In the genomic region with DNA sequence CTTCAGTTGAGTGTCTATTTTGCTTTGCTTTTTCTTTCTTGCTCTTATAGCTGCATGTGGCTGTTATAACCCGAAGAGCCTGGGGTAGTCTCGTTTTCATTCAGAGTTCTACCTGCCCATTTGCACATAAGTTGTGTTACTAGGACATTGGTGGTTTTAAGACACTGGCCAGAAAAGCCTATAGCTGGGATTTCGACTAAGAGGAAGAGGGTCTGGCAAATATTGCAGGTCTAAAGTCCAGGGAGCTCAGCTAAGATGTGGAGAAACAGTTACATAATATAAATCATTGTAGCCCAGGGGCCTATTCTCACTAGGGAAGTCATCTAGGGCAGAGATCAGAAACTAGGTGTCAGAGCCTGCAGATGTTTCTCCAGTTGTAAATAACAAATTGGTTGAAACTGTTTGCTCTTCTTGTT, we compare ENCODE assay signal across 22 cellular contexts.
"Had no signal": no experiment of that assay in that cellular context is flagged by ENCODE, and none has a peak within 500 bp of the region (broad histone marks: within the 10 kb centered on the region; RNA-seq: fewer than 3 reads in every experiment).

No MANE protein-coding gene starts in this region.

- H3K4me3 ChIP-seq: coronary artery, esophagus squamous epithelium, gastrocnemius medialis, lung, vagina had no signal

- H3K4me1 ChIP-seq: esophagus squamous epithelium had no signal

- H3K9me3 Mint-ChIP-seq: activated T-helper 2 cell treated with anti-CD3 and anti-CD28 coated beads, Interferon-gamma antibody, Interleukin-2, Interleukin-4, amounts not matched to agents 10 μg/mL and 5 μg/mL and 100 μg/mL, durations not matched to agents 14 hours and 24 hours and 36 hours; type B pancreatic cell had no signal

- H3K27ac Mint-ChIP-seq: activated naive CD8-positive, alpha-beta T cell treated with anti-CD3 and anti-CD28 coated beads, Interleukin-2, amount 10 ng/mL, durations not matched to agents 7 days and 5 days; activated T-helper 2 cell treated with anti-CD3 and anti-CD28 coated beads, Interferon-gamma antibody, Interleukin-2, Interleukin-4, amounts not matched to agents 10 μg/mL and 5 μg/mL and 100 μg/mL, durations not matched to agents 14 hours and 24 hours and 36 hours; naive thymus-derived CD8-positive, alpha-beta T cell; progenitor cell of endocrine pancreas; stimulated activated naive B cell treated with anti-CD40 and anti-IgM and Interleukin-4, amounts not matched to agents 10 μg/mL and 1 μg/mL and 100 μg/mL, for 72 hours; type B pancreatic cell had no signal

- H3K36me3 ChIP-seq: esophagus squamous epithelium, gastrocnemius medialis, vagina, WERI-Rb-1 had no signal

- H3K9me3 ChIP-seq: esophagus squamous epithelium, gastrocnemius medialis, vagina had no signal

- H3K27me3 ChIP-seq: esophagus squamous epithelium, gastrocnemius medialis, vagina had no signal

- H3K27ac ChIP-seq: coronary artery, esophagus squamous epithelium, vagina, WERI-Rb-1 had no signal

- ATAC-seq: gastrocnemius medialis; naive thymus-derived CD8-positive, alpha-beta T cell; stimulated activated naive B cell treated with anti-CD40 and anti-IgM and Interleukin-4, amounts not matched to agents 10 μg/mL and 1 μg/mL and 100 μg/mL, for 72 hours had no signal

- H3K4me1 Mint-ChIP-seq: activated naive CD8-positive, alpha-beta T cell treated with anti-CD3 and anti-CD28 coated beads, Interleukin-2, amount 10 ng/mL, durations not matched to agents 7 days and 5 days had no signal

- H3K27me3 Mint-ChIP-seq: activated naive CD8-positive, alpha-beta T cell treated with anti-CD3 and anti-CD28 coated beads, Interleukin-2, amount 10 ng/mL, durations not matched to agents 7 days and 5 days; naive thymus-derived CD8-positive, alpha-beta T cell; progenitor cell of endocrine pancreas; stimulated activated naive B cell treated with anti-CD40 and anti-IgM and Interleukin-4, amounts not matched to agents 10 μg/mL and 1 μg/mL and 100 μg/mL, for 72 hours; type B pancreatic cell had no signal

- DNase-seq: activated CD4-positive, alpha-beta T cell treated with anti-CD3 and anti-CD28 coated beads, Interleukin-2, amount 50 U/mL, for 1 hour; activated CD4-positive, CD25-positive, alpha-beta regulatory T cell treated with anti-CD3 and anti-CD28 coated beads, Interleukin-2, amount 50 U/mL, for 72 hours; activated naive CD4-positive, alpha-beta T cell treated with Interleukin-2 at 50 U/mL for 16 hours; activated naive CD8-positive, alpha-beta T cell treated with anti-CD3 and anti-CD28 coated beads, Interleukin-2, amount 10 ng/mL, durations not matched to agents 7 days and 5 days; activated T-cell treated with anti-CD3 and anti-CD28 coated beads, Interleukin-2, amount 50 U/mL, for 1 hour; amniotic stem cell; cerebellar nuclear complex; esophagus squamous epithelium; gastrocnemius medialis; islet precursor cell; naive thymus-derived CD8-positive, alpha-beta T cell; retina; stimulated activated CD4-positive, alpha-beta T cell treated with anti-CD3 and anti-CD28 coated beads, Interleukin-2, amount 100 ng/mL, for 48 hours; stimulated activated CD8-positive, alpha-beta memory T cell treated with anti-CD3 and anti-CD28 coated beads, Interleukin-4, amount 100 ng/mL, for 48 hours; stimulated activated naive B cell treated with anti-CD40 and anti-IgM and Interleukin-4, amounts not matched to agents 10 μg/mL and 1 μg/mL and 100 μg/mL, for 72 hours; WERI-Rb-1 had no signal

- H3K4me3 Mint-ChIP-seq: activated naive CD8-positive, alpha-beta T cell treated with anti-CD3 and anti-CD28 coated beads, Interleukin-2, amount 10 ng/mL, durations not matched to agents 7 days and 5 days; naive thymus-derived CD8-positive, alpha-beta T cell; stimulated activated naive B cell treated with anti-CD40 and anti-IgM and Interleukin-4, amounts not matched to agents 10 μg/mL and 1 μg/mL and 100 μg/mL, for 72 hours; type B pancreatic cell had no signal
